ENCODE assay signal across 22 cellular contexts in the genomic region with DNA sequence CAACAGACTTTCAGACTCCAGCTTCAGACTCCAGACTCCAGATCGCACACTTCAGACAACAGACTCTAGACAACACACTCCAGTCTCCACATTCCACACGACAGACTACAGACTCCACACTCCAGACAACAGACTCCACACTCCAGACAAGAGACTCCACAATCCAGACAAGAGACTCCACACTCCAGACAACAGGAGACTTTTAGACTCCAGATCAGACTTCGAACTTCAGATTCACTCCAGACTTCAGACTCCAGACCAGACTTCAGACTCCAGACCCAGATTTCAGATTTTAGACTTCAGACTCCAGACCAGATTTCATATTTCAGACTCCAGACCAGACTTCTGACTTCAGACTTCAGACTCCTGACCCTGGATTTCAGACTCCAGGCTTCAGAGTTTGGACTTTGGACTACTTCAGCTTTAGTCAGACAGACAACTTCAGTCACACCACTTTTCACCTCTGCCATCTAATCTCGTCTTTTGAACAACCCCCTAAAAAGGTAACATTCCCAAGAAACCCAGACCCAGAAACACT. TPM values are rescaled to one million over a fixed set of nuclear protein-coding genes. Genes with fewer than 3 reads are reported as not detected.
DNase-seq lines count a peak whose midpoint lies in the region; ATAC-seq and TF ChIP-seq lines count a peak whose summit lies in the region.
"Had no signal": no experiment of that assay in that cellular context is flagged by ENCODE, and none has a peak within 500 bp of the region (broad histone marks: within the 10 kb centered on the region; RNA-seq: fewer than 3 reads in every experiment).

No MANE protein-coding gene starts in this region.

- H3K27ac Mint-ChIP-seq in activated T-cell treated with anti-CD3 and anti-CD28 coated beads, Interleukin-2, amount 50 U/mL, for 24 hours, result peak overlapping the region; percentile 4
- H3K27ac Mint-ChIP-seq in MCF 10A (ENCODE audit: low read depth, unreplicated experiment), result peak overlapping the region; percentile 46
- H3K27ac Mint-ChIP-seq: activated CD8-positive, alpha-beta T cell treated with anti-CD3 and anti-CD28 coated beads for 36 hours; activated naive CD8-positive, alpha-beta T cell treated with anti-CD3 and anti-CD28 coated beads for 36 hours; effector memory CD8-positive, alpha-beta T cell; stimulated activated naive CD8-positive, alpha-beta T cell treated with anti-CD3 and anti-CD28 coated beads, Interleukin-15, amount 100 ng/mL, for 72 hours; T-helper 1 cell treated with Interleukin-12 subunit alpha and Interleukin-12 subunit beta and Interleukin-4 antibody, amounts not matched to agents 30 μg/mL and 1 μg/mL, for 36 hours had no signal

- no peaks in the 10 kb centered on the region for H3K79me2 ChIP-seq in hepatocyte

- H3K4me3 ChIP-seq in right lobe of liver (no peak overlapping the region), BE2C (ENCODE audit: low read depth, low read length) (no peak overlapping the region), hepatocyte (no peak overlapping the region), vagina (no peak overlapping the region)
- H3K4me3 ChIP-seq: A549, ovary had no signal

- H3K4me3 Mint-ChIP-seq in activated T-cell treated with anti-CD3 and anti-CD28 coated beads, Interleukin-2, amount 50 U/mL, for 24 hours, result no peak overlapping the region
- no peak overlapping the region for H3K4me3 Mint-ChIP-seq in activated T-cell treated with anti-CD3 and anti-CD28 coated beads, Interleukin-2, amount 50 U/mL, for 4 hours
- peak overlapping the region; percentile 1 for H3K4me3 Mint-ChIP-seq in MCF 10A (ENCODE audit: unreplicated experiment)
- H3K4me3 Mint-ChIP-seq: activated CD8-positive, alpha-beta T cell treated with anti-CD3 and anti-CD28 coated beads for 36 hours; activated naive CD8-positive, alpha-beta T cell treated with anti-CD3 and anti-CD28 coated beads for 36 hours; effector memory CD8-positive, alpha-beta T cell; naive thymus-derived CD4-positive, alpha-beta T cell; stimulated activated naive CD8-positive, alpha-beta T cell treated with anti-CD3 and anti-CD28 coated beads, Interleukin-15, amount 100 ng/mL, for 72 hours; T-helper 1 cell treated with Interleukin-12 subunit alpha and Interleukin-12 subunit beta and Interleukin-4 antibody, amounts not matched to agents 30 μg/mL and 1 μg/mL, for 36 hours had no signal

- peaks cover 0 to 20% (median 4%) of the 10 kb centered on the region in 4 donors for H3K4me1 ChIP-seq in right lobe of liver
- no peaks in the 10 kb centered on the region for H3K4me1 ChIP-seq in BE2C
- no peaks in the 10 kb centered on the region for H3K4me1 ChIP-seq in hepatocyte (ENCODE audit: insufficient read depth)
- H3K4me1 ChIP-seq in vagina, result peaks cover 5% of the 10 kb centered on the region
- H3K4me1 ChIP-seq: A549 had no signal

- no peaks in the 10 kb centered on the region for H3K9me2 ChIP-seq in hepatocyte (replicated peaks; ENCODE audit: insufficient read depth)

- TF ChIP-seq CTCF in MCF 10A (IDR thresholded peaks at IDR 0.05; ENCODE audit: unreplicated experiment), result no peak
- TF ChIP-seq CTCF in right lobe of liver (IDR thresholded peaks at IDR 0.05), result no peak
- no peak for TF ChIP-seq CTCF in BE2C (IDR thresholded peaks at IDR 0.05; ENCODE audit: low read depth, low read length)
- no peak for TF ChIP-seq CTCF in hepatocyte (IDR thresholded peaks at IDR 0.05; ENCODE audit: poor library complexity)
- TF ChIP-seq CTCF in vagina (IDR thresholded peaks at IDR 0.05), result no peak

- H3K4me2 ChIP-seq in hepatocyte, result no peak overlapping the region
- H3K4me2 ChIP-seq: A549 had no signal

- no peak overlapping the region for H2AFZ ChIP-seq in hepatocyte

- ATAC-seq in activated T-cell treated with anti-CD3 and anti-CD28 coated beads, Interleukin-2, amount 50 U/mL, for 4 hours, result no peak
- no peak for ATAC-seq in right lobe of liver
- ATAC-seq: A549; activated CD8-positive, alpha-beta T cell treated with anti-CD3 and anti-CD28 coated beads for 36 hours; effector memory CD8-positive, alpha-beta T cell; stimulated activated naive CD8-positive, alpha-beta T cell treated with anti-CD3 and anti-CD28 coated beads, Interleukin-15, amount 100 ng/mL, for 72 hours had no signal

- no peaks in the 10 kb centered on the region for H3K9me3 ChIP-seq in right lobe of liver
- H3K9me3 ChIP-seq in BE2C, result no peaks in the 10 kb centered on the region
- H3K9me3 ChIP-seq in hepatocyte (ENCODE audit: low read depth), result no peaks in the 10 kb centered on the region
- no peaks in the 10 kb centered on the region for H3K9me3 ChIP-seq in vagina
- H3K9me3 ChIP-seq: A549, ovary had no signal

- peaks cover 29% of the 10 kb centered on the region for H3K4me1 Mint-ChIP-seq in activated T-cell treated with anti-CD3 and anti-CD28 coated beads, Interleukin-2, amount 50 U/mL, for 24 hours (ENCODE audit: low read depth)
- H3K4me1 Mint-ChIP-seq in activated T-cell treated with anti-CD3 and anti-CD28 coated beads, Interleukin-2, amount 50 U/mL, for 4 hours (ENCODE audit: low read depth), result peaks cover 21% of the 10 kb centered on the region
- peaks cover 46% of the 10 kb centered on the region for H3K4me1 Mint-ChIP-seq in MCF 10A (ENCODE audit: insufficient read depth, unreplicated experiment)

- H3K36me3 ChIP-seq in right lobe of liver (no peaks in the 10 kb centered on the region), BE2C (no peaks in the 10 kb centered on the region), hepatocyte (replicated peaks; ENCODE audit: insufficient read depth, low read depth) (no peaks in the 10 kb centered on the region), vagina (no peaks in the 10 kb centered on the region)
- H3K36me3 ChIP-seq: ovary had no signal

- TF ChIP-seq POLR2A in right lobe of liver (IDR thresholded peaks at IDR 0.05) (no peak), vagina (IDR thresholded peaks at IDR 0.05) (no peak)

- BruUV-seq in MCF 10A (replicated peaks; lab: Mats Ljungman, UMichigan), result no TSS peak

- CTCF ChIA-PET in MCF 10A (lab: Yijun Ruan, JAX), result interaction anchor here (4.8 kb wide), 1 partner anchor 95 kb away, joined by 20 read pairs; no protein-coding TSS in a partner anchor

- H3K27ac ChIP-seq in right lobe of liver (peak overlapping the region; percentile 41 to 56 (median 42)), temporal lobe (ENCODE audit: low read depth, low read length) (peak overlapping the region; percentile 44), hepatocyte (no peak overlapping the region), vagina (no peak overlapping the region)
- H3K27ac ChIP-seq: A549, ovary had no signal

- no peaks in the 10 kb centered on the region for H4K20me1 ChIP-seq in hepatocyte (ENCODE audit: insufficient read depth, poor library complexity, severe bottlenecking)

- no peaks in the 10 kb centered on the region for H3K9me3 Mint-ChIP-seq in activated T-cell treated with anti-CD3 and anti-CD28 coated beads, Interleukin-2, amount 50 U/mL, for 24 hours
- H3K9me3 Mint-ChIP-seq in activated T-cell treated with anti-CD3 and anti-CD28 coated beads, Interleukin-2, amount 50 U/mL, for 4 hours, result no peaks in the 10 kb centered on the region
- H3K9me3 Mint-ChIP-seq in MCF 10A (ENCODE audit: unreplicated experiment), result no peaks in the 10 kb centered on the region
- H3K9me3 Mint-ChIP-seq: activated CD8-positive, alpha-beta T cell treated with anti-CD3 and anti-CD28 coated beads for 36 hours; activated naive CD8-positive, alpha-beta T cell treated with anti-CD3 and anti-CD28 coated beads for 36 hours; effector memory CD8-positive, alpha-beta T cell; stimulated activated naive CD8-positive, alpha-beta T cell treated with anti-CD3 and anti-CD28 coated beads, Interleukin-15, amount 100 ng/mL, for 72 hours; T-helper 1 cell treated with Interleukin-12 subunit alpha and Interleukin-12 subunit beta and Interleukin-4 antibody, amounts not matched to agents 30 μg/mL and 1 μg/mL, for 36 hours had no signal

- intact Hi-C loops in MCF 10A (cut with micrococcal nuclease) (no loop called here), right lobe of liver (cut with DNase I) (no loop called here), vagina (cut with DNase I) (no loop called here)

- H3K36me3 Mint-ChIP-seq in activated T-cell treated with anti-CD3 and anti-CD28 coated beads, Interleukin-2, amount 50 U/mL, for 24 hours (ENCODE audit: low read depth), result no peaks in the 10 kb centered on the region
- H3K36me3 Mint-ChIP-seq in activated T-cell treated with anti-CD3 and anti-CD28 coated beads, Interleukin-2, amount 50 U/mL, for 4 hours (ENCODE audit: insufficient read depth), result no peaks in the 10 kb centered on the region
- H3K36me3 Mint-ChIP-seq in MCF 10A (ENCODE audit: insufficient read depth, unreplicated experiment), result no peaks in the 10 kb centered on the region
- H3K36me3 Mint-ChIP-seq: activated naive CD8-positive, alpha-beta T cell treated with anti-CD3 and anti-CD28 coated beads for 36 hours had no signal

- POLR2A ChIA-PET in MCF 10A (lab: Yijun Ruan, JAX), result interaction anchor here (0.7 to 2.3 kb wide), 3 partner anchors 20 to 1075 kb away, joined by 3 to 7 read pairs (median 3); no protein-coding TSS in a partner anchor

- H3K27me3 ChIP-seq in right lobe of liver (no peaks in the 10 kb centered on the region), BE2C (no peaks in the 10 kb centered on the region), hepatocyte (no peaks in the 10 kb centered on the region), vagina (no peaks in the 10 kb centered on the region)
- H3K27me3 ChIP-seq: ovary had no signal

- no peak for DNase-seq in activated T-cell treated with anti-CD3 and anti-CD28 coated beads, Interleukin-2, amount 50 U/mL, for 24 hours
- DNase-seq in activated T-cell treated with anti-CD3 and anti-CD28 coated beads, Interleukin-2, amount 50 U/mL, for 4 hours, result no peak
- DNase-seq in MCF 10A (ENCODE audit: unreplicated experiment), result no peak
- no peak for DNase-seq in right lobe of liver
- no peak for DNase-seq in BE2C
- no peak for DNase-seq in hepatocyte (ENCODE audit: low spot score)
- no peak for DNase-seq in vagina (ENCODE audit: extremely low spot score in 2 of 2)
- DNase-seq: activated CD8-positive, alpha-beta T cell treated with anti-CD3 and anti-CD28 coated beads for 36 hours; activated naive CD8-positive, alpha-beta T cell treated with anti-CD3 and anti-CD28 coated beads for 36 hours; activated T-cell treated with anti-CD3 and anti-CD28 coated beads, Interleukin-2, amount 50 U/mL, for 48 hours; effector memory CD8-positive, alpha-beta T cell; HCEC 1CT; naive thymus-derived CD4-positive, alpha-beta T cell; NCI-H1436; NCI-H526 treated with DMSO at 0.1 percent for 48 hours; OCI-M1; ovary; stimulated activated CD4-positive, alpha-beta T cell treated with anti-CD3 and anti-CD28 coated beads, Interleukin-1b, Interleukin-23, amount 100 ng/mL, for 48 hours; stimulated activated naive CD8-positive, alpha-beta T cell treated with anti-CD3 and anti-CD28 coated beads, Interleukin-15, amount 100 ng/mL, for 72 hours had no signal

- H3K27me3 Mint-ChIP-seq in activated T-cell treated with anti-CD3 and anti-CD28 coated beads, Interleukin-2, amount 50 U/mL, for 24 hours, result no peaks in the 10 kb centered on the region
- H3K27me3 Mint-ChIP-seq in activated T-cell treated with anti-CD3 and anti-CD28 coated beads, Interleukin-2, amount 50 U/mL, for 4 hours (ENCODE audit: low read depth), result peaks cover 2% of the 10 kb centered on the region
- H3K27me3 Mint-ChIP-seq in MCF 10A (ENCODE audit: insufficient read depth, unreplicated experiment), result no peaks in the 10 kb centered on the region
- H3K27me3 Mint-ChIP-seq: activated naive CD8-positive, alpha-beta T cell treated with anti-CD3 and anti-CD28 coated beads for 36 hours had no signal

- 33% methylated on average over 2 of the region's 4 CpGs for WGBS in right lobe of liver (ENCODE audit: insufficient coverage, low coverage, low lambda C conversion rate, missing lambda C conversion rate)
- 59% methylated on average over 4 of the region's 4 CpGs for WGBS in hepatocyte (ENCODE audit: low lambda C conversion rate, missing lambda C conversion rate)

RNA-seq across cellular contexts. Expression of a gene that starts 29.0 kb away (rescaled TPM):
- total RNA-seq in activated T-cell treated with anti-CD3 and anti-CD28 coated beads, Interleukin-2, amount 50 U/mL, for 4 hours, result 1 to 10 TPM; 1.2 to 1.9 (median 1.6) TPM
- 0.23 and 0.49 TPM in 2 replicates for total RNA-seq in MCF 10A (2022)
- 10 to 100 TPM in 5 of 6 experiments, 1 to 10 TPM in 1; 4.2 to 22.3 (median 12.1) TPM for total RNA-seq in right lobe of liver
- 1.2 TPM for total RNA-seq in temporal lobe
- not detected for polyA plus RNA-seq in BE2C (2012; ENCODE audit: insufficient read depth, insufficient read length, low read depth)
- 6.6 and 10.6 TPM in 2 replicates for total RNA-seq in hepatocyte
- polyA plus RNA-seq in hepatocyte, result 1.7 and 1.8 TPM in 2 replicates
- 14.5 TPM for total RNA-seq in vagina

Comparison
In these comparisons a context has a peak if more than half of its experiments do, and no peak if none do; other contexts are left out.
1. H3K27ac ChIP-seq: peak in right lobe of liver (3 of 3) and temporal lobe (single experiment); none in hepatocyte (single experiment) and vagina (single experiment).